Comparison of ENCODE assay signal across 21 cellular contexts in genomic region chr16:12527077-12527476, GRCh38.
"Had no signal": no experiment of that assay in that cellular context is flagged by ENCODE, and none has a peak within 500 bp of the region (broad histone marks: within the 10 kb centered on the region; RNA-seq: fewer than 3 reads in every experiment).

No MANE protein-coding gene starts in this region.

- FAIRE-seq: K562 had no signal

- DNase-seq: Kasumi-1, MM.1S, NCI-H1092 treated with DMSO at 0.1 percent for 48 hours, NCI-H1436, NCI-H187, NCI-H2029, NCI-H2081 treated with DMSO at 0.1 percent for 48 hours, NCI-H2171, NCI-H226, NCI-H446, NCI-H510A, NCI-H524 treated with DMSO at 0.1 percent for 48 hours, NCI-H69, NCI-H774, SHP77, SK-N-SH had no signal

- H3K27ac Mint-ChIP-seq: IgD-negative memory B cell had no signal

- H3K27ac ChIP-seq: KMS-11, RWPE1 had no signal

- H3K4me3 ChIP-seq: K562 had no signal

- H3K4me3 Mint-ChIP-seq: IgD-negative memory B cell had no signal

- H3K4me2 ChIP-seq: KMS-11, SK-N-SH had no signal

- ATAC-seq: K562, Panc1 had no signal

- H3K9me3 Mint-ChIP-seq: IgD-negative memory B cell had no signal

- H3K27me3 Mint-ChIP-seq: IgD-negative memory B cell had no signal

- H3K9me3 ChIP-seq: SK-N-SH had no signal

- H3K9ac ChIP-seq: KMS-11, SK-N-SH had no signal
